ENCODE assay signal across 12 cellular contexts in genomic region chr4:82833696-82834313, GRCh38. TPM values are rescaled to one million over a fixed set of nuclear protein-coding genes. Genes with fewer than 3 reads are reported as not detected.
A peak's percentile ranks its signal among the peaks of the same experiment; 100 is the strongest.
DNase-seq lines count a peak whose midpoint lies in the region; ATAC-seq and TF ChIP-seq lines count a peak whose summit lies in the region.
"Had no signal": no experiment of that assay in that cellular context is flagged by ENCODE, and none has a peak within 500 bp of the region (broad histone marks: within the 10 kb centered on the region; RNA-seq: fewer than 3 reads in every experiment).

No MANE protein-coding gene starts in this region.

- peaks cover 8% of the 10 kb centered on the region for H3K36me3 ChIP-seq in Panc1 (ENCODE audit: control insufficient read depth, insufficient read depth, low read length)
- H3K36me3 ChIP-seq in A673 (ENCODE audit: insufficient read depth, low read length, poor library complexity, severe bottlenecking) = peaks cover 6% of the 10 kb centered on the region

- H3K36me3 Mint-ChIP-seq in Calu3 (ENCODE audit: insufficient read depth, unreplicated experiment) = peaks cover under 1% of the 10 kb centered on the region
- H3K36me3 Mint-ChIP-seq in activated CD4-positive, alpha-beta memory T cell treated with anti-CD3 and anti-CD28 coated beads for 36 hours = peaks cover 29% of the 10 kb centered on the region

- H3K9me3 Mint-ChIP-seq in Calu3 (ENCODE audit: low read depth, unreplicated experiment) = no peaks in the 10 kb centered on the region
- H3K9me3 Mint-ChIP-seq in activated CD4-positive, alpha-beta memory T cell treated with anti-CD3 and anti-CD28 coated beads for 36 hours = peaks cover 8% of the 10 kb centered on the region
- H3K9me3 Mint-ChIP-seq: activated T-helper 1 cell treated with anti-CD3 and anti-CD28 coated beads, Interleukin-12 subunit alpha, Interleukin-12 subunit beta, Interleukin-2, Interleukin-4 antibody, amounts not matched to agents 30 ng/mL and 10 ng/mL and 1 ng/mL, durations not matched to agents 14 hours and 24 hours and 36 hours had no signal

- H3K27ac ChIP-seq in Panc1 (ENCODE audit: low read length) = no peak overlapping the region
- no peak overlapping the region for H3K27ac ChIP-seq in A673 (ENCODE audit: low read depth, low read length, poor library complexity, severe bottlenecking)
- H3K27ac ChIP-seq: upper lobe of left lung had no signal

- intact Hi-C loops in Calu3 (cut with micrococcal nuclease; ENCODE audit: unreplicated experiment) (no loop called here), Panc1 (cut with micrococcal nuclease; ENCODE audit: unreplicated experiment) (no loop called here), A673 (cut with micrococcal nuclease; ENCODE audit: unreplicated experiment) (no loop called here)
- intact Hi-C loops in activated CD4-positive, alpha-beta memory T cell treated with anti-CD3 and anti-CD28 coated beads for 36 hours (cut with micrococcal nuclease) = no loop called here

- BruUV-seq in Calu3 (replicated peaks; lab: Mats Ljungman, UMichigan) (no TSS peak), Panc1 (replicated peaks; lab: Mats Ljungman, UMichigan) (no TSS peak), A673 (replicated peaks; lab: Mats Ljungman, UMichigan) (no TSS peak)

- no peaks in the 10 kb centered on the region for H3K4me1 ChIP-seq in Panc1 (ENCODE audit: control insufficient read depth, insufficient read depth, low read length)
- no peaks in the 10 kb centered on the region for H3K4me1 ChIP-seq in A673 (ENCODE audit: insufficient read depth, low read length, poor library complexity, severe bottlenecking)
- H3K4me1 ChIP-seq: upper lobe of left lung had no signal

- DNase-seq in Calu3 (peak; percentile 3), Panc1 (ENCODE audit: low read depth, low spot score) (peak; percentile 48), fibroblast of gingiva (ENCODE audit: low read depth) (peak; percentile 57), non-pigmented ciliary epithelial cell (ENCODE audit: low read depth) (peak; percentile 85), hippocampal formation (lab: John Stamatoyannopoulos, UW) (no peak), A673 (ENCODE audit: low spot score) (no peak)
- no peak for DNase-seq in activated CD4-positive, alpha-beta memory T cell treated with anti-CD3 and anti-CD28 coated beads for 36 hours
- DNase-seq: DMS153, upper lobe of left lung had no signal

- CTCF ChIA-PET in Calu3 (lab: Charles Lee) = no interaction called here
- CTCF ChIA-PET in Panc1 (lab: Charles Lee) = no interaction called here
- CTCF ChIA-PET in activated CD4-positive, alpha-beta memory T cell treated with anti-CD3 and anti-CD28 coated beads for 36 hours (lab: Charles Lee) = no interaction called here
- CTCF ChIA-PET in A673 (lab: Charles Lee) = no interaction called here

- TF ChIP-seq CTCF in Calu3 (IDR thresholded peaks at IDR 0.05; ENCODE audit: unreplicated experiment) (no peak), Panc1 (IDR thresholded peaks at IDR 0.05) (no peak), A673 (conservative IDR thresholded peaks at IDR 0.05; ENCODE audit: low read depth, low read length) (no peak)

- H3K27me3 Mint-ChIP-seq in Calu3 (ENCODE audit: unreplicated experiment) = no peaks in the 10 kb centered on the region
- H3K27me3 Mint-ChIP-seq in activated CD4-positive, alpha-beta memory T cell treated with anti-CD3 and anti-CD28 coated beads for 36 hours = no peaks in the 10 kb centered on the region

- no peak overlapping the region for H3K4me3 ChIP-seq in Panc1 (ENCODE audit: low read depth in 2 of 2, low read length in 2 of 2)
- no peak overlapping the region for H3K4me3 ChIP-seq in A673 (ENCODE audit: low read depth, low read length, poor library complexity, severe bottlenecking)
- H3K4me3 ChIP-seq: upper lobe of left lung had no signal

- H3K27me3 ChIP-seq in Panc1 (ENCODE audit: control insufficient read depth, insufficient read depth, low read length) (no peaks in the 10 kb centered on the region), A673 (replicated peaks; ENCODE audit: insufficient read depth, low read depth, low read length, poor library complexity) (no peaks in the 10 kb centered on the region)
- H3K27me3 ChIP-seq: upper lobe of left lung had no signal

- POLR2A ChIA-PET in Panc1 (lab: Charles Lee) = no interaction called here
- POLR2A ChIA-PET in activated CD4-positive, alpha-beta memory T cell treated with anti-CD3 and anti-CD28 coated beads for 36 hours (lab: Charles Lee) = no interaction called here
- POLR2A ChIA-PET in A673 (lab: Charles Lee; ENCODE audit: low non-redundant PET) = no interaction called here

- H3K4me1 Mint-ChIP-seq in Calu3 (ENCODE audit: low read depth, unreplicated experiment) = no peaks in the 10 kb centered on the region
- peaks cover 2% of the 10 kb centered on the region for H3K4me1 Mint-ChIP-seq in activated CD4-positive, alpha-beta memory T cell treated with anti-CD3 and anti-CD28 coated beads for 36 hours (ENCODE audit: low read depth)

- H3K9me3 ChIP-seq in Panc1 (ENCODE audit: control insufficient read depth, insufficient read depth, low read depth, low read length) (no peaks in the 10 kb centered on the region), A673 (ENCODE audit: low read depth, low read length, poor library complexity, severe bottlenecking) (no peaks in the 10 kb centered on the region)
- H3K9me3 ChIP-seq: upper lobe of left lung had no signal

- peak; percentile 62; the same call in 1 of the 2 replicates for ATAC-seq in Panc1
- ATAC-seq in GM21447 (IDR thresholded peaks at IDR 0.05; ENCODE audit: unreplicated experiment) = no peak

- H3K27ac Mint-ChIP-seq in Calu3 (ENCODE audit: unreplicated experiment) = no peak overlapping the region
- no peak overlapping the region for H3K27ac Mint-ChIP-seq in activated CD4-positive, alpha-beta memory T cell treated with anti-CD3 and anti-CD28 coated beads for 36 hours
- H3K27ac Mint-ChIP-seq: activated T-helper 1 cell treated with anti-CD3 and anti-CD28 coated beads, Interleukin-12 subunit alpha, Interleukin-12 subunit beta, Interleukin-2, Interleukin-4 antibody, amounts not matched to agents 30 ng/mL and 10 ng/mL and 1 ng/mL, durations not matched to agents 14 hours and 24 hours and 36 hours; T-helper 1 cell treated with Interleukin-12 subunit alpha and Interleukin-12 subunit beta and Interleukin-4 antibody, amounts not matched to agents 30 μg/mL and 1 μg/mL, for 36 hours had no signal

- no peak overlapping the region for H3K4me3 Mint-ChIP-seq in Calu3 (ENCODE audit: low read depth, unreplicated experiment)
- H3K4me3 Mint-ChIP-seq in activated CD4-positive, alpha-beta memory T cell treated with anti-CD3 and anti-CD28 coated beads for 36 hours = no peak overlapping the region
- H3K4me3 Mint-ChIP-seq: activated T-helper 1 cell treated with anti-CD3 and anti-CD28 coated beads, Interleukin-12 subunit alpha, Interleukin-12 subunit beta, Interleukin-2, Interleukin-4 antibody, amounts not matched to agents 30 ng/mL and 10 ng/mL and 1 ng/mL, durations not matched to agents 14 hours and 24 hours and 36 hours; T-helper 1 cell treated with Interleukin-12 subunit alpha and Interleukin-12 subunit beta and Interleukin-4 antibody, amounts not matched to agents 30 μg/mL and 1 μg/mL, for 36 hours had no signal

- in situ Hi-C loops in Panc1 (cut with HindIII; ENCODE audit: low pct_unique_long_range_greater_than_20kb, low sequenced_read_pairs) = no loop called here

RNA-seq across cellular contexts. Expression of gene SCD5, which starts 35.2 kb away (rescaled TPM):
- total RNA-seq in Calu3 (2022) (13.9 and 16.3 TPM in 2 replicates), Panc1 (2021; ENCODE audit: unreplicated experiment) (2.0 TPM), A673 (2021) (15.8 and 17.9 TPM in 2 replicates)
- polyA plus RNA-seq in Panc1 (2012; ENCODE audit: insufficient read length) = 2.3 TPM
- total RNA-seq in activated CD4-positive, alpha-beta memory T cell treated with anti-CD3 and anti-CD28 coated beads for 36 hours = under 1 TPM; 0.12 to 0.14 TPM

RNA-seq across cellular contexts. Expression of gene SEC31A, which starts 57.1 kb away (rescaled TPM):
- total RNA-seq in Calu3 (2022) (106 and 108 TPM in 2 replicates), Panc1 (2021; ENCODE audit: unreplicated experiment) (107 TPM), A673 (2021) (96.9 and 98.2 TPM in 2 replicates)
- polyA plus RNA-seq in Panc1 (2012; ENCODE audit: insufficient read length) = 73.9 TPM
- total RNA-seq in activated CD4-positive, alpha-beta memory T cell treated with anti-CD3 and anti-CD28 coated beads for 36 hours = 10 to 100 TPM; 87.8 to 88.1 TPM

Comparison
In these comparisons a context has a peak if more than half of its experiments do, and no peak if none do; other contexts are left out.
1. DNase-seq: peak in Calu3 (single experiment), Panc1 (single experiment), fibroblast of gingiva (single experiment) and non-pigmented ciliary epithelial cell (single experiment); none in hippocampal formation (0 of 2), activated CD4-positive, alpha-beta memory T cell treated with anti-CD3 and anti-CD28 coated beads for 36 hours (single experiment) and A673 (single experiment).